8 cellular contexts compared by ENCODE assay signal in genomic region chr5:172133359-172134029, GRCh38. TPM values are rescaled to one million over a fixed set of nuclear protein-coding genes. Genes with fewer than 3 reads are reported as not detected.
DNase-seq lines count a peak whose midpoint lies in the region; ATAC-seq, FAIRE-seq and TF ChIP-seq lines count a peak whose summit lies in the region.

No MANE protein-coding gene starts in this region.

- H3K4me3 Mint-ChIP-seq in stimulated activated effector memory CD8-positive, alpha-beta T cell treated with anti-CD3 and anti-CD28 coated beads, Interleukin-12 subunit alpha, Interleukin-12 subunit beta, amount 100 ng/mL, for 72 hours, result peak overlapping the region; percentile 47

- peaks cover 51% of the 10 kb centered on the region for H3K79me2 ChIP-seq in keratinocyte (ENCODE audit: control insufficient read depth, insufficient read depth, low read length)

- peaks cover 7% of the 10 kb centered on the region for H3K4me1 ChIP-seq in keratinocyte (ENCODE audit: control insufficient read depth, extremely low read depth, insufficient read depth, low read length)
- no peaks in the 10 kb centered on the region for H3K4me1 ChIP-seq in neuronal stem cell (ENCODE audit: control insufficient read depth in 2 of 2, insufficient read depth in 1 of 2, low read depth in 1 of 2, low read length in 2 of 2)

- H3K27ac Mint-ChIP-seq in stimulated activated effector memory CD8-positive, alpha-beta T cell treated with anti-CD3 and anti-CD28 coated beads, Interleukin-12 subunit alpha, Interleukin-12 subunit beta, amount 100 ng/mL, for 72 hours, result peak overlapping the region; percentile 89

- H4K8ac ChIP-seq in neuronal stem cell (ENCODE audit: low read depth, low read length), result no peak overlapping the region

- no peak overlapping the region for H2BK15ac ChIP-seq in neuronal stem cell (ENCODE audit: low read length)

- H2BK120ac ChIP-seq in neuronal stem cell (ENCODE audit: low read depth, low read length), result no peak overlapping the region

- dilution Hi-C loops in keratinocyte (cut with MboI; ENCODE audit: extremely low pct_ligation_motif_present, low sequenced_read_pairs), result no loop called here

- H3K79me1 ChIP-seq in neuronal stem cell (ENCODE audit: low read depth, low read length), result no peaks in the 10 kb centered on the region

- H3K9me1 ChIP-seq in keratinocyte (ENCODE audit: control insufficient read depth, extremely low read depth, insufficient read depth, low read length), result no peaks in the 10 kb centered on the region

- H3K4me1 Mint-ChIP-seq in stimulated activated effector memory CD8-positive, alpha-beta T cell treated with anti-CD3 and anti-CD28 coated beads, Interleukin-12 subunit alpha, Interleukin-12 subunit beta, amount 100 ng/mL, for 72 hours, result peaks cover 72% of the 10 kb centered on the region

- peak; percentile 81 for FAIRE-seq in keratinocyte (lab: Jason Lieb, UNC)

- no peaks in the 10 kb centered on the region for H4K20me1 ChIP-seq in keratinocyte (ENCODE audit: control insufficient read depth, extremely low read depth, insufficient read depth, low read length)

- DNase-seq in ACHN, result peak; percentile 81
- DNase-seq in MG63, result peak; percentile 86
- DNase-seq in activated gamma-delta T cell treated with anti-CD3 and anti-CD28 coated beads, Interleukin-2, amount 50 U/mL, for 16 hours (ENCODE audit: low read depth), result peak; percentile 46
- DNase-seq in keratinocyte (ENCODE audit: low read depth, low spot score), result peak; percentile 52
- peak in 1 of 2 donors; percentile 67 for DNase-seq in stimulated activated effector memory CD8-positive, alpha-beta T cell treated with anti-CD3 and anti-CD28 coated beads, Interleukin-12 subunit alpha, Interleukin-12 subunit beta, amount 100 ng/mL, for 72 hours (ENCODE audit: low spot score in 2 of 2)
- no peak for DNase-seq in neuronal stem cell (ENCODE audit: low spot score)
- no peak for DNase-seq in NCI-H1105 (lab: John Stamatoyannopoulos, UW)
- no peak for DNase-seq in pons (ENCODE audit: low spot score)

- H2AFZ ChIP-seq in keratinocyte (ENCODE audit: control insufficient read depth, low read length), result no peak overlapping the region
- no peak overlapping the region for H2AFZ ChIP-seq in neuronal stem cell (ENCODE audit: low read length)

- H3K4ac ChIP-seq in neuronal stem cell (ENCODE audit: low read length), result no peak overlapping the region

- ATAC-seq in stimulated activated effector memory CD8-positive, alpha-beta T cell treated with anti-CD3 and anti-CD28 coated beads, Interleukin-12 subunit alpha, Interleukin-12 subunit beta, amount 100 ng/mL, for 72 hours, result peak; percentile 99

- TF ChIP-seq CTCF in keratinocyte (optimal IDR thresholded peaks at IDR 0.05 in 1 of 3, IDR thresholded peaks at IDR 0.05 in 1 of 3, conservative IDR thresholded peaks at IDR 0.05 in 1 of 3; ENCODE audit: extremely low read depth in 1 of 3, insufficient read depth in 2 of 3, low read length in 3 of 3), result no peak

- no peak overlapping the region for H3K23ac ChIP-seq in neuronal stem cell (ENCODE audit: low read depth, low read length, poor library complexity)

- H2BK12ac ChIP-seq in neuronal stem cell (ENCODE audit: low read length), result no peak overlapping the region

- no peaks in the 10 kb centered on the region for H3K27me3 ChIP-seq in MG63
- H3K27me3 ChIP-seq in keratinocyte (ENCODE audit: control insufficient read depth, extremely low read depth, insufficient read depth, low read length), result no peaks in the 10 kb centered on the region
- H3K27me3 ChIP-seq in neuronal stem cell (ENCODE audit: control insufficient read depth in 3 of 3, insufficient read depth in 3 of 3, low read depth in 1 of 3, low read length in 3 of 3), result no peaks in the 10 kb centered on the region

- H3K36me3 ChIP-seq in MG63, result no peaks in the 10 kb centered on the region; the same call in 1 of the 2 replicates
- H3K36me3 ChIP-seq in keratinocyte (ENCODE audit: control insufficient read depth in 2 of 2, extremely low read depth in 1 of 2, insufficient read depth in 2 of 2, low read length in 2 of 2), result peaks cover 2 to 7% of the 10 kb centered on the region in 2 experiments
- no peaks in the 10 kb centered on the region for H3K36me3 ChIP-seq in neuronal stem cell (replicated peaks in 1 of 2; ENCODE audit: control insufficient read depth in 2 of 2, insufficient read depth in 2 of 2, low read length in 2 of 2)

- no peak overlapping the region for H2BK5ac ChIP-seq in neuronal stem cell (ENCODE audit: low read length)

- H3K9ac ChIP-seq in keratinocyte (ENCODE audit: control insufficient read depth, extremely low read depth, insufficient read depth, low read length), result no peak overlapping the region
- H3K9ac ChIP-seq in neuronal stem cell (ENCODE audit: low read depth, low read length, poor library complexity), result no peak overlapping the region

- peaks cover 7% of the 10 kb centered on the region; the same call in 1 of the 2 replicates for H3K9me3 ChIP-seq in MG63
- no peaks in the 10 kb centered on the region for H3K9me3 ChIP-seq in keratinocyte (ENCODE audit: control insufficient read depth, low read depth, low read length)
- H3K9me3 ChIP-seq in neuronal stem cell (replicated peaks in 1 of 2; ENCODE audit: control insufficient read depth in 2 of 2, insufficient read depth in 1 of 2, low read depth in 1 of 2, low read length in 2 of 2), result peaks cover 0 to 3% of the 10 kb centered on the region in 2 donors

- H4K91ac ChIP-seq in neuronal stem cell (ENCODE audit: low read depth, low read length, poor library complexity), result no peak overlapping the region

- H3K4me2 ChIP-seq in keratinocyte (ENCODE audit: control insufficient read depth, extremely low read depth, insufficient read depth, low read depth, low read length) (no peak overlapping the region), neuronal stem cell (ENCODE audit: insufficient read depth, low read length, poor library complexity, severe bottlenecking) (no peak overlapping the region)

- no peak overlapping the region for H3K14ac ChIP-seq in neuronal stem cell (ENCODE audit: low read length)

- H3K4me3 ChIP-seq in MG63 (no peak overlapping the region), keratinocyte (ENCODE audit: control insufficient read depth in 2 of 3, extremely low read depth in 1 of 3, insufficient read depth in 2 of 3, low read depth in 1 of 3, low read length in 3 of 3) (no peak overlapping the region), neuronal stem cell (ENCODE audit: low read length in 2 of 2) (no peak overlapping the region)

- in situ Hi-C loops in ACHN (cut with HindIII; ENCODE audit: low pct_ligation_motif_present, low pct_unique_long_range_greater_than_20kb, low sequenced_read_pairs), result no loop called here

- H3K9me3 Mint-ChIP-seq in stimulated activated effector memory CD8-positive, alpha-beta T cell treated with anti-CD3 and anti-CD28 coated beads, Interleukin-12 subunit alpha, Interleukin-12 subunit beta, amount 100 ng/mL, for 72 hours, result no peaks in the 10 kb centered on the region

- peaks cover 81% of the 10 kb centered on the region for H3K36me3 Mint-ChIP-seq in stimulated activated effector memory CD8-positive, alpha-beta T cell treated with anti-CD3 and anti-CD28 coated beads, Interleukin-12 subunit alpha, Interleukin-12 subunit beta, amount 100 ng/mL, for 72 hours

- H3K27ac ChIP-seq in keratinocyte (ENCODE audit: control insufficient read depth, insufficient read depth, low read length) (peak overlapping the region; percentile 52), neuronal stem cell (replicated peaks; ENCODE audit: low read length) (no peak overlapping the region)

- WGBS in neuronal stem cell (ENCODE audit: extremely low coverage in 2 of 2, insufficient read length in 2 of 2, insufficient replicate concordance in 1 of 2), 2 donors, result no CpG with 5 or more reads among the region's 10 CpGs

- no peak overlapping the region for H2AK5ac ChIP-seq in neuronal stem cell (ENCODE audit: low read depth, low read length)

- no peak overlapping the region for H3K18ac ChIP-seq in neuronal stem cell (ENCODE audit: low read length)

RNA-seq across cellular contexts. Expression of gene STK10, which starts 54.5 kb away (rescaled TPM):
- total RNA-seq in MG63 (2014; rRNA removed; shearing (Covaris generic); ENCODE audit: low replicate concordance), result 8.0 and 8.4 TPM in 2 replicates
- polyA plus RNA-seq in keratinocyte, result 13.3 to 22.7 TPM (median 19.8 TPM) in 3 replicates
- polyA plus RNA-seq in keratinocyte (2011; ENCODE audit: low read depth), result 15.0 TPM
- polyA plus RNA-seq in keratinocyte (2011; cell fraction: cytosol; rRNA removed), result 13.2 and 18.0 TPM in 2 replicates
- 54.7 and 65.4 TPM in 2 replicates for polyA plus RNA-seq in keratinocyte (2011; cell fraction: nucleus; rRNA removed)
- 15.3 and 32.5 TPM in 2 replicates for polyA plus RNA-seq in keratinocyte (2012; ENCODE audit: low replicate concordance)
- polyA minus RNA-seq in keratinocyte, result 28.7 to 110 TPM (median 46.6 TPM) in 3 replicates
- polyA minus RNA-seq in keratinocyte (2011; cell fraction: cytosol; rRNA and poly(A)+ RNA removed), result 36.4 TPM
- polyA minus RNA-seq in keratinocyte (2011; cell fraction: nucleus; rRNA and poly(A)+ RNA removed), result 47.3 and 72.0 TPM in 2 replicates
- polyA plus RNA-seq in neuronal stem cell (2013, experiment 1 of 2), result 4.8 TPM
- 4.6 TPM for polyA plus RNA-seq in neuronal stem cell (2013, experiment 2 of 2)

Comparison
In these comparisons a context has a peak if more than half of its experiments do, and no peak if none do; other contexts are left out.
1. DNase-seq: peak in ACHN (single experiment), MG63 (single experiment), activated gamma-delta T cell treated with anti-CD3 and anti-CD28 coated beads, Interleukin-2, amount 50 U/mL, for 16 hours (single experiment) and keratinocyte (single experiment); none in neuronal stem cell (single experiment), NCI-H1105 (single experiment) and pons (single experiment).